In genomic region chr1:205441716-205442050, GRCh38 we compare ENCODE assay signal across 10 cellular contexts. TPM values are rescaled to one million over a fixed set of nuclear protein-coding genes. Genes with fewer than 3 reads are reported as not detected.
DNase-seq lines count a peak whose midpoint lies in the region; ATAC-seq and TF ChIP-seq lines count a peak whose summit lies in the region.
"Had no signal": no experiment of that assay in that cellular context is flagged by ENCODE, and none has a peak within 500 bp of the region (broad histone marks: within the 10 kb centered on the region; RNA-seq: fewer than 3 reads in every experiment).

No MANE protein-coding gene starts in this region.

- peaks cover 100% of the 10 kb centered on the region for H3K4me1 Mint-ChIP-seq in brain

- peaks cover 0 to 57% (median 0%) of the 10 kb centered on the region in 11 experiments; a peak in 4 of 22 replicates for H4K20me1 ChIP-seq in BLaER1 treated with 17β-estradiol and CSF1 and Interleukin-3, amounts not matched to agents 10 nM and 100 nM

- peaks cover 5% of the 10 kb centered on the region for H3K27me3 Mint-ChIP-seq in brain

- peak overlapping the region in 8 of 11 experiments; percentile 1 to 68 (median 42); a peak in 6 of 22 replicates for H3K9ac ChIP-seq in BLaER1 treated with 17β-estradiol and CSF1 and Interleukin-3, amounts not matched to agents 10 nM and 100 nM
- no peak overlapping the region for H3K9ac ChIP-seq in HUES64 (ENCODE audit: low read depth, low read length)
- peak overlapping the region; percentile 51 for H3K9ac ChIP-seq in mucosa of stomach (ENCODE audit: low read length)

- peak overlapping the region in 7 of 11 experiments; percentile 47 to 79 (median 69); a peak in 10 of 22 replicates for H3K27ac ChIP-seq in BLaER1 treated with 17β-estradiol and CSF1 and Interleukin-3, amounts not matched to agents 10 nM and 100 nM
- H3K27ac ChIP-seq in HUES64 (ENCODE audit: low read depth, low read length), result peak overlapping the region; percentile 56

- H3K4me1 ChIP-seq in BLaER1 treated with 17β-estradiol and CSF1 and Interleukin-3, amounts not matched to agents 10 nM and 100 nM, result peaks cover 43 to 68% (median 58%) of the 10 kb centered on the region in 10 experiments
- H3K4me1 ChIP-seq in HUES64 (ENCODE audit: insufficient read depth, low read length) (peaks cover 68% of the 10 kb centered on the region), mucosa of stomach (ENCODE audit: control insufficient read depth, insufficient read depth, low read length) (peaks cover 53% of the 10 kb centered on the region)
- H3K4me1 ChIP-seq: Caco-2 had no signal

- peak overlapping the region in 4 of 5 experiments; percentile 38 to 56 (median 38) for H3K4me3 Mint-ChIP-seq in brain

- peaks cover 0 to 25% (median 12%) of the 10 kb centered on the region in 11 experiments; a peak in 13 of 22 replicates for H3K27me3 ChIP-seq in BLaER1 treated with 17β-estradiol and CSF1 and Interleukin-3, amounts not matched to agents 10 nM and 100 nM
- H3K27me3 ChIP-seq in HUES64 (ENCODE audit: insufficient read depth, low read length) (no peaks in the 10 kb centered on the region), mucosa of stomach (ENCODE audit: control insufficient read depth, insufficient read depth, low read length) (peaks cover 8% of the 10 kb centered on the region)

- ATAC-seq in HG02981 (IDR thresholded peaks at IDR 0.05; ENCODE audit: unreplicated experiment), result no peak

- H3K9me3 Mint-ChIP-seq in brain, result peaks cover 0 to 2% (median 0%) of the 10 kb centered on the region in 5 experiments

- H3K36me3 Mint-ChIP-seq in brain, result no peaks in the 10 kb centered on the region

- peak overlapping the region in 5 of 10 experiments; percentile 28 to 49 (median 40); a peak in 3 of 20 replicates for H3K4me3 ChIP-seq in BLaER1 treated with 17β-estradiol and CSF1 and Interleukin-3, amounts not matched to agents 10 nM and 100 nM
- H3K4me3 ChIP-seq in HUES64 (ENCODE audit: low read length) (no peak overlapping the region), mucosa of stomach (ENCODE audit: low read length) (no peak overlapping the region)
- H3K4me3 ChIP-seq: sigmoid colon had no signal

- DNase-seq in SK-N-DZ (ENCODE audit: low spot score) (no peak), NCI-H2081 (lab: John Stamatoyannopoulos, UW) (no peak)
- no peak for DNase-seq in stimulated activated naive CD4-positive, alpha-beta T cell treated with Interleukin-2 at 50 U/mL for 16 hours (lab: John Stamatoyannopoulos, UW)
- DNase-seq: Caco-2 had no signal

- no peak for TF ChIP-seq CTCF in brain (conservative IDR thresholded peaks at IDR 0.05)

- no peaks in the 10 kb centered on the region for H3K9me3 ChIP-seq in BLaER1 treated with 17β-estradiol and CSF1 and Interleukin-3, amounts not matched to agents 10 nM and 100 nM (replicated peaks in 1 of 11)
- H3K9me3 ChIP-seq in HUES64 (ENCODE audit: insufficient read depth, low read depth, low read length) (no peaks in the 10 kb centered on the region), mucosa of stomach (ENCODE audit: control insufficient read depth, low read length) (no peaks in the 10 kb centered on the region)
- H3K9me3 ChIP-seq: Caco-2, sigmoid colon had no signal

- WGBS in HUES64, result 42% methylated on average over 3 of the region's 3 CpGs

- H3K4me2 ChIP-seq in BLaER1 treated with 17β-estradiol and CSF1 and Interleukin-3, amounts not matched to agents 10 nM and 100 nM, result peak overlapping the region; percentile 77 to 97 (median 87)

- H3K27ac Mint-ChIP-seq in brain, result peak overlapping the region; percentile 91 to 96 (median 94)

- H3K36me3 ChIP-seq in BLaER1 treated with 17β-estradiol and CSF1 and Interleukin-3, amounts not matched to agents 10 nM and 100 nM, result no peaks in the 10 kb centered on the region
- H3K36me3 ChIP-seq in HUES64 (ENCODE audit: insufficient read depth, low read length) (peaks cover 3% of the 10 kb centered on the region; the same call in 1 of the 2 replicates), mucosa of stomach (ENCODE audit: control insufficient read depth, insufficient read depth, low read length) (no peaks in the 10 kb centered on the region)
- H3K36me3 ChIP-seq: sigmoid colon had no signal

RNA-seq across cellular contexts. Expression of gene BLACAT1, which starts 14.2 kb away (rescaled TPM):
- polyA plus RNA-seq in HUES64 (2013, experiment 1 of 2), result 4.1 TPM
- polyA plus RNA-seq in HUES64 (2013, experiment 2 of 2), result 7.0 TPM
- polyA plus RNA-seq in brain (ENCODE audit: insufficient read depth, low read depth, low replicate concordance), result 0.10 TPM
- polyA plus RNA-seq in SK-N-DZ (2014; cell fraction: cytosol; rRNA removed), result 0.06 and 0.24 TPM in 2 replicates
- polyA plus RNA-seq in SK-N-DZ (2014; cell fraction: nucleus; rRNA removed), result not detected in 2 replicates

RNA-seq across cellular contexts. Expression of gene LEMD1, which starts 19.8 kb away (rescaled TPM):
- 9.5 TPM for polyA plus RNA-seq in HUES64 (2013, experiment 1 of 2)
- polyA plus RNA-seq in HUES64 (2013, experiment 2 of 2), result 16.9 TPM
- not detected for polyA plus RNA-seq in brain (ENCODE audit: insufficient read depth, low read depth, low replicate concordance)
- polyA plus RNA-seq in SK-N-DZ (2014; cell fraction: cytosol; rRNA removed), result not detected in 2 replicates
- not detected in 2 replicates for polyA plus RNA-seq in SK-N-DZ (2014; cell fraction: nucleus; rRNA removed)
